ENCODE assay signal across 17 cellular contexts in genomic region chr2:176121377-176122111, GRCh38. TPM values are rescaled to one million over a fixed set of nuclear protein-coding genes. Genes with fewer than 3 reads are reported as not detected.
A peak's percentile ranks its signal among the peaks of the same experiment; 100 is the strongest.
DNase-seq lines count a peak whose midpoint lies in the region; ATAC-seq and TF ChIP-seq lines count a peak whose summit lies in the region.
"Had no signal": no experiment of that assay in that cellular context is flagged by ENCODE, and none has a peak within 500 bp of the region (broad histone marks: within the 10 kb centered on the region; RNA-seq: fewer than 3 reads in every experiment).

No MANE protein-coding gene starts in this region.

- no peak overlapping the region for H3K4ac ChIP-seq in IMR-90 (ENCODE audit: low read depth, low read length)

- H3K36me3 ChIP-seq in CD4-positive, alpha-beta memory T cell (ENCODE audit: insufficient read depth, low read length) = no peaks in the 10 kb centered on the region
- no peaks in the 10 kb centered on the region for H3K36me3 ChIP-seq in IMR-90 (ENCODE audit: control insufficient read depth, insufficient read depth, low read length)
- no peaks in the 10 kb centered on the region for H3K36me3 ChIP-seq in kidney epithelial cell (ENCODE audit: control insufficient read depth, insufficient read depth, low read length)
- H3K36me3 ChIP-seq in smooth muscle cell (ENCODE audit: low read depth) = no peaks in the 10 kb centered on the region
- H3K36me3 ChIP-seq: upper lobe of left lung had no signal

- CTCF ChIA-PET in CD4-positive, alpha-beta memory T cell (lab: Charles Lee; ENCODE audit: partially characterized antibody) = interaction anchor here (0.7 to 1.8 kb wide), 3 partner anchors 334 to 1027 kb away, joined by 3 to 6 read pairs (median 3); no protein-coding TSS in a partner anchor
- CTCF ChIA-PET in IMR-90 (lab: Yijun Ruan, JAX) = interaction anchor here (1.5 kb wide), 1 partner anchor 10 kb away, joined by 3 read pairs; no protein-coding TSS in a partner anchor

- H3K14ac ChIP-seq in IMR-90 (replicated peaks; ENCODE audit: low read depth, low read length) = no peak overlapping the region

- intact Hi-C loops in CD4-positive, alpha-beta memory T cell (cut with micrococcal nuclease) = no loop called here
- intact Hi-C loops in IMR-90 (cut with micrococcal nuclease) = no loop called here

- 7% methylated on average over 8 of the region's 52 CpGs; no CpG with 5 or more reads in 1 of the 2 experiments for WGBS in IMR-90 (ENCODE audit: extremely low coverage in 2 of 2, insufficient read length in 1 of 2), 2 experiments
- WGBS in smooth muscle cell (ENCODE audit: low lambda C conversion rate) = 23% methylated on average over 51 of the region's 52 CpGs

- POLR2A ChIA-PET in CD4-positive, alpha-beta memory T cell (lab: Charles Lee; ENCODE audit: partially characterized antibody) = interaction anchor here (1.8 kb wide), 1 partner anchor 11 kb away, joined by 4 read pairs; no protein-coding TSS in a partner anchor
- POLR2A ChIA-PET in IMR-90 (lab: Charles Lee; ENCODE audit: unreplicated experiment) = no interaction called here

- H3K23ac ChIP-seq in IMR-90 (ENCODE audit: low read depth, low read length) = no peak overlapping the region

- H3K79me1 ChIP-seq in IMR-90 (ENCODE audit: low read depth in 1 of 2, low read length in 2 of 2) = no peaks in the 10 kb centered on the region

- no peak for TF ChIP-seq CTCF in IMR-90 (conservative IDR thresholded peaks at IDR 0.05; ENCODE audit: low read depth, low read length)
- no peak for TF ChIP-seq CTCF in kidney epithelial cell (IDR thresholded peaks at IDR 0.05; ENCODE audit: insufficient read depth, low read length, poor library complexity, severe bottlenecking)
- TF ChIP-seq CTCF in smooth muscle cell (IDR thresholded peaks at IDR 0.05; ENCODE audit: borderline replicate concordance, insufficient read depth, poor library complexity, severe bottlenecking) = no peak

- peaks cover 72% of the 10 kb centered on the region in 2 donors for H3K27me3 Mint-ChIP-seq in CD4-positive, alpha-beta memory T cell

- H3K9ac ChIP-seq in IMR-90 (ENCODE audit: low read depth, low read length) = no peak overlapping the region
- no peak overlapping the region for H3K9ac ChIP-seq in smooth muscle cell (ENCODE audit: low read depth)

- H3K9me3 Mint-ChIP-seq in CD4-positive, alpha-beta memory T cell = peaks cover 2 to 31% (median 16%) of the 10 kb centered on the region in 8 donors
- H3K9me3 Mint-ChIP-seq: CD4-positive, alpha-beta T cell had no signal

- peak overlapping the region in 4 of 7 donors; percentile 13 to 81 (median 35) for H3K27ac Mint-ChIP-seq in CD4-positive, alpha-beta memory T cell
- H3K27ac Mint-ChIP-seq: CD4-positive, alpha-beta T cell had no signal

- no peak overlapping the region for H2BK5ac ChIP-seq in IMR-90 (ENCODE audit: low read depth, low read length, poor library complexity, severe bottlenecking)

- H3K4me1 Mint-ChIP-seq in CD4-positive, alpha-beta memory T cell = peaks cover 4 to 26% (median 12%) of the 10 kb centered on the region in 4 donors

- no peak overlapping the region for H4K91ac ChIP-seq in IMR-90 (ENCODE audit: insufficient read depth, low read depth, low read length)

- no peak overlapping the region for H2BK15ac ChIP-seq in IMR-90 (ENCODE audit: low read depth, low read length)

- H4K8ac ChIP-seq in IMR-90 (ENCODE audit: low read depth in 2 of 2, low read length in 2 of 2) = no peak overlapping the region

- H4K20me1 ChIP-seq in IMR-90 (ENCODE audit: insufficient read depth, low read length) = no peaks in the 10 kb centered on the region; the same call in 1 of the 2 replicates
- H4K20me1 ChIP-seq in smooth muscle cell (ENCODE audit: low read depth) = peaks cover 78% of the 10 kb centered on the region

- no peak for TF ChIP-seq POLR2A in IMR-90 (IDR thresholded peaks at IDR 0.05; ENCODE audit: low read depth, low read length)

- H2AK5ac ChIP-seq in IMR-90 (ENCODE audit: low read depth, low read length) = no peak overlapping the region

- H3K27me3 ChIP-seq in CD4-positive, alpha-beta memory T cell (ENCODE audit: insufficient read depth, low read length) = peaks cover 82% of the 10 kb centered on the region
- H3K27me3 ChIP-seq in IMR-90 (ENCODE audit: control insufficient read depth, insufficient read depth, low read length) = peaks cover 96% of the 10 kb centered on the region
- H3K27me3 ChIP-seq in kidney epithelial cell (ENCODE audit: control insufficient read depth, insufficient read depth, low read length) = peaks cover 2% of the 10 kb centered on the region
- peaks cover 100% of the 10 kb centered on the region for H3K27me3 ChIP-seq in smooth muscle cell (ENCODE audit: low read depth)

- H3K4me2 ChIP-seq in IMR-90 (ENCODE audit: low read depth, low read length) = no peak overlapping the region
- H3K4me2 ChIP-seq in smooth muscle cell = peak overlapping the region; percentile 87

- BruUV-seq in IMR-90 (replicated peaks; lab: Mats Ljungman, UMichigan) = no TSS peak

- peaks cover 19% of the 10 kb centered on the region for H3K4me1 ChIP-seq in CD4-positive, alpha-beta memory T cell (ENCODE audit: insufficient read depth, low read length)
- no peaks in the 10 kb centered on the region for H3K4me1 ChIP-seq in IMR-90 (ENCODE audit: control insufficient read depth, insufficient read depth, low read length)
- no peaks in the 10 kb centered on the region for H3K4me1 ChIP-seq in smooth muscle cell (ENCODE audit: low read depth)

- H3K9me1 ChIP-seq in IMR-90 (ENCODE audit: insufficient read depth, low read length) = no peaks in the 10 kb centered on the region

- no peak for ATAC-seq in IMR-90 (ENCODE audit: low read depth)
- ATAC-seq: PC-3 had no signal

- H3F3A ChIP-seq in smooth muscle cell (ENCODE audit: low read depth) = no peaks in the 10 kb centered on the region

- H3K79me2 ChIP-seq in smooth muscle cell (ENCODE audit: low read depth) = no peaks in the 10 kb centered on the region

- peak overlapping the region; percentile 65 for H2AK9ac ChIP-seq in IMR-90 (replicated peaks; ENCODE audit: low read depth, low read length, poor library complexity)

- H3K18ac ChIP-seq in IMR-90 (ENCODE audit: low read depth, low read length) = no peak overlapping the region

- dilution Hi-C loops in IMR-90 (cut with HindIII; ENCODE audit: low sequenced_read_pairs, unreplicated experiment) = no loop called here

- H2BK120ac ChIP-seq in IMR-90 (ENCODE audit: low read depth, low read length) = no peak overlapping the region

- no peaks in the 10 kb centered on the region for H3K9me3 ChIP-seq in CD4-positive, alpha-beta memory T cell (ENCODE audit: control insufficient read depth in 1 of 2, low read length in 2 of 2)
- peaks cover 12% of the 10 kb centered on the region for H3K9me3 ChIP-seq in IMR-90 (ENCODE audit: control insufficient read depth, insufficient read depth, low read length)
- H3K9me3 ChIP-seq in smooth muscle cell (replicated peaks; ENCODE audit: low read depth) = no peaks in the 10 kb centered on the region

- H2BK20ac ChIP-seq in IMR-90 (ENCODE audit: low read depth, low read length) = no peak overlapping the region

- no peak overlapping the region for H3K4me3 ChIP-seq in CD4-positive, alpha-beta memory T cell (ENCODE audit: low read length in 2 of 2)
- H3K4me3 ChIP-seq in IMR-90 (ENCODE audit: insufficient read depth, low read depth, low read length) = no peak overlapping the region
- H3K4me3 ChIP-seq in kidney epithelial cell (ENCODE audit: low read depth, low read length) = peak overlapping the region; percentile 59
- H3K4me3 ChIP-seq in smooth muscle cell = no peak overlapping the region

- H3K27ac ChIP-seq in CD4-positive, alpha-beta memory T cell (ENCODE audit: low read depth, low read length) = no peak overlapping the region
- H3K27ac ChIP-seq in IMR-90 (ENCODE audit: insufficient read depth, low read length) (no peak overlapping the region), smooth muscle cell (ENCODE audit: low read depth) (no peak overlapping the region)
- H3K27ac ChIP-seq: upper lobe of left lung had no signal

- DNase-seq in CD4-positive, alpha-beta memory T cell = no peak
- DNase-seq in IMR-90 (no peak), kidney epithelial cell (ENCODE audit: low read depth) (no peak), smooth muscle cell (lab: John Stamatoyannopoulos, UW; ENCODE audit: unreplicated experiment) (no peak), NCI-H128 (lab: John Stamatoyannopoulos, UW; ENCODE audit: unreplicated experiment) (no peak), foreskin melanocyte (no peak), pons (ENCODE audit: low spot score) (no peak)
- DNase-seq: activated CD4-positive, CD25-positive, alpha-beta regulatory T cell; CD4-positive, alpha-beta T cell; mammary epithelial cell; NCI-H1417; occipital lobe; PC-3 had no signal

- TF ChIP-seq RAD21 in IMR-90 (IDR thresholded peaks at IDR 0.05; ENCODE audit: low read length) = no peak

- H2AFZ ChIP-seq in IMR-90 (replicated peaks; ENCODE audit: low read length, poor library complexity) = no peak overlapping the region
- H2AFZ ChIP-seq in smooth muscle cell (ENCODE audit: low read depth) = no peak overlapping the region

- H3K4me3 Mint-ChIP-seq in CD4-positive, alpha-beta memory T cell = peak overlapping the region in 4 of 8 donors; percentile 33 to 55 (median 40)

- in situ Hi-C loops in IMR-90 (cut with MboI; ENCODE audit: low sequenced_read_pairs) = loop anchor here (10.0 kb wide), 2 partner anchors 333 to 1033 kb away; no protein-coding TSS in a partner anchor

- peaks cover 0 to 6% of the 10 kb centered on the region in 2 donors for H3K36me3 Mint-ChIP-seq in CD4-positive, alpha-beta memory T cell

- H3K56ac ChIP-seq in IMR-90 (ENCODE audit: extremely low read depth, insufficient read depth, low read length) = no peak overlapping the region

- H4K5ac ChIP-seq in IMR-90 (ENCODE audit: low read depth, low read length) = no peak overlapping the region

RNA-seq across cellular contexts. Expression of gene HOXD9, which starts 1.0 kb away (rescaled TPM):
- not detected for total RNA-seq in CD4-positive, alpha-beta memory T cell
- polyA plus RNA-seq in CD4-positive, alpha-beta memory T cell = not detected
- total RNA-seq in IMR-90 (2012; rRNA removed) (not detected in 2 replicates), kidney epithelial cell (11.6 and 12.2 TPM in 2 replicates), smooth muscle cell (0.45 and 0.49 TPM in 2 replicates)
- polyA plus RNA-seq in IMR-90 (2012; rRNA removed) (not detected in 2 replicates), smooth muscle cell (1.4 and 2.2 TPM in 2 replicates)
- polyA plus RNA-seq in IMR-90 (2012; cell fraction: cytosol; rRNA removed) = not detected in 2 replicates
- not detected in 2 replicates for polyA plus RNA-seq in IMR-90 (2012; cell fraction: nucleus; rRNA removed; ENCODE audit: low replicate concordance)
- total RNA-seq: CD4-positive, alpha-beta T cell; mammary epithelial cell; NCI-H460; occipital lobe; PC-3 had no signal
- polyA plus RNA-seq: mammary epithelial cell had no signal

RNA-seq across cellular contexts. Expression of gene HOXD10, which starts 5.0 kb away (rescaled TPM):
- total RNA-seq in CD4-positive, alpha-beta memory T cell = not detected
- polyA plus RNA-seq in CD4-positive, alpha-beta memory T cell = not detected
- not detected in 2 replicates for total RNA-seq in IMR-90 (2012; rRNA removed)
- polyA plus RNA-seq in IMR-90 (2012; rRNA removed) = not detected in 2 replicates
- not detected in 2 replicates for polyA plus RNA-seq in IMR-90 (2012; cell fraction: cytosol; rRNA removed)
- not detected in 2 replicates for polyA plus RNA-seq in IMR-90 (2012; cell fraction: nucleus; rRNA removed; ENCODE audit: low replicate concordance)
- 5.1 and 5.6 TPM in 2 replicates for total RNA-seq in kidney epithelial cell
- 6.7 and 9.9 TPM in 2 replicates for total RNA-seq in smooth muscle cell
- polyA plus RNA-seq in smooth muscle cell = 10.6 and 11.4 TPM in 2 replicates
- total RNA-seq: CD4-positive, alpha-beta T cell; G401; mammary epithelial cell; occipital lobe; PC-3 had no signal
- polyA plus RNA-seq: mammary epithelial cell had no signal

RNA-seq across cellular contexts. Expression of gene HOXD8, which starts 8.0 kb away (rescaled TPM):
- total RNA-seq in CD4-positive, alpha-beta memory T cell = not detected
- polyA plus RNA-seq in CD4-positive, alpha-beta memory T cell = not detected
- total RNA-seq in IMR-90 (2012; rRNA removed) (not detected in 2 replicates), kidney epithelial cell (18.1 and 22.5 TPM in 2 replicates), smooth muscle cell (0.13 and 2.0 TPM in 2 replicates)
- polyA plus RNA-seq in IMR-90 (2012; rRNA removed) (not detected in 2 replicates), smooth muscle cell (not detected in 2 replicates)
- not detected in 2 replicates for polyA plus RNA-seq in IMR-90 (2012; cell fraction: cytosol; rRNA removed)
- polyA plus RNA-seq in IMR-90 (2012; cell fraction: nucleus; rRNA removed; ENCODE audit: low replicate concordance) = not detected in 2 replicates
- total RNA-seq: CD4-positive, alpha-beta T cell; occipital lobe had no signal
- polyA plus RNA-seq: mammary epithelial cell had no signal

RNA-seq across cellular contexts. Expression of gene HOXD11, which starts 14.5 kb away (rescaled TPM):
- total RNA-seq in CD4-positive, alpha-beta memory T cell = not detected
- not detected for polyA plus RNA-seq in CD4-positive, alpha-beta memory T cell
- not detected in 2 replicates for total RNA-seq in IMR-90 (2012; rRNA removed)
- polyA plus RNA-seq in IMR-90 (2012; rRNA removed) = not detected in 2 replicates
- not detected in 2 replicates for polyA plus RNA-seq in IMR-90 (2012; cell fraction: cytosol; rRNA removed)
- not detected in 2 replicates for polyA plus RNA-seq in IMR-90 (2012; cell fraction: nucleus; rRNA removed; ENCODE audit: low replicate concordance)
- total RNA-seq in kidney epithelial cell = 5.4 and 16.3 TPM in 2 replicates
- total RNA-seq in smooth muscle cell = 4.4 and 9.8 TPM in 2 replicates
- polyA plus RNA-seq in smooth muscle cell = 7.9 and 9.0 TPM in 2 replicates
- total RNA-seq: CD4-positive, alpha-beta T cell; G401; mammary epithelial cell; NCI-H460; occipital lobe; PC-3; upper lobe of left lung had no signal
- polyA plus RNA-seq: mammary epithelial cell had no signal

RNA-seq across cellular contexts. Expression of gene HOXD12, which starts 21.9 kb away (rescaled TPM):
- not detected for total RNA-seq in CD4-positive, alpha-beta memory T cell
- polyA plus RNA-seq in CD4-positive, alpha-beta memory T cell = not detected
- total RNA-seq in IMR-90 (2012; rRNA removed) = not detected in 2 replicates
- polyA plus RNA-seq in IMR-90 (2012; rRNA removed) = not detected in 2 replicates
- not detected in 2 replicates for polyA plus RNA-seq in IMR-90 (2012; cell fraction: cytosol; rRNA removed)
- not detected in 2 replicates for polyA plus RNA-seq in IMR-90 (2012; cell fraction: nucleus; rRNA removed; ENCODE audit: low replicate concordance)
- total RNA-seq in kidney epithelial cell = not detected in 2 replicates
- total RNA-seq in smooth muscle cell = 0.54 TPM in 1 of 2 replicates, not detected in the other
- polyA plus RNA-seq in smooth muscle cell = not detected in 2 replicates
- total RNA-seq: CD4-positive, alpha-beta T cell; G401; mammary epithelial cell; occipital lobe; PC-3; upper lobe of left lung had no signal
- polyA plus RNA-seq: esophagus, mammary epithelial cell had no signal
